In the genomic region with DNA sequence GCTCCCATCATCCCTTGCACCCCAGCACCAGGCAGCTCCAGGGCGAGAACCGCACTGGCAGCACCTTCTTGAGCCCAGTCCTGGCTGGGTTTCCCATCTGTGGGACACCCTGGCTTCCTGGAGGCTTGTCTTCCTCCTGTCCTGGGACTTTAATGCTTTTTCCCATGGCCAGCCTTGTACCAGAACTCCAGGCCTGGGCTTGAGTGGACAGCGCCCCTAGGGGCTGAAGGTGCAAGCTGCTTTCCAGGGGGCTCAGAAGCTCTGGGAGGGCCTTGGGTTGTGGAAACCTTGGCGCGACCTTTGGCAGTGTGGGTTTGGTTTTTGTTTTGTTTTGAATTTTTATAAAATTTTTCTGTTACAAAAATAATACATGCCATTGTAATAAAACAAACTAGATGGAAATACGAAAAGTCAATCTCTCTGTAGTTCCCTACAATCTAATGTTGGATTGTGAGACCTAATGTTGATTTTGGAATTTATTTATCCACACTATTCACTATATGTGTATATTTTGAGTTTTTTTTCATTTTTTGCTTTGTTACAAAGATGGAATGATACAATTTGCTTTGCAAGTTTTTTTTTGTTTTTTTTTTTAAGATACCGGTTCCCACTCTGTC, we compare ENCODE assay signal across 8 cellular contexts. TPM values are rescaled to one million over a fixed set of nuclear protein-coding genes. Genes with fewer than 3 reads are reported as not detected.
DNase-seq lines count a peak whose midpoint lies in the region; ATAC-seq and TF ChIP-seq lines count a peak whose summit lies in the region.

No MANE protein-coding gene starts in this region.

- WGBS in lower leg skin, 2 donors = 42 to 47% methylated on average over 7 of the region's 7 CpGs

- intact Hi-C loops in sciatic nerve (cut with DNase I) = no loop called here
- intact Hi-C loops in lower leg skin (cut with DNase I; ENCODE audit: low total_unique reads) = no loop called here

- no peak overlapping the region for H3K4me3 ChIP-seq in lower leg skin (ENCODE audit: low read depth, poor library complexity, severe bottlenecking)

- peak; percentile 85 for ATAC-seq in sciatic nerve
- ATAC-seq in HG02763 (IDR thresholded peaks at IDR 0.05; ENCODE audit: unreplicated experiment) = no peak

- TF ChIP-seq CTCF in lower leg skin (IDR thresholded peaks at IDR 0.05) = no peak

- no peak for TF ChIP-seq POLR2A in lower leg skin (IDR thresholded peaks at IDR 0.05)

- DNase-seq in activated T-cell treated with anti-CD3 and anti-CD28 coated beads for 24 hours (ENCODE audit: low read depth) (peak; percentile 11), activated T-cell treated with anti-CD3 and anti-CD28 coated beads for 4 hours (no peak), NCI-H460 (ENCODE audit: extremely low read depth, low read depth) (peak; percentile 37), germinal center (ENCODE audit: low spot score) (peak; percentile 69), sciatic nerve (ENCODE audit: low spot score) (peak; percentile 76), lower leg skin (ENCODE audit: low spot score in 2 of 2) (no peak)
- DNase-seq in activated CD8-positive, alpha-beta memory T cell treated with anti-CD3 and anti-CD28 coated beads, Interleukin-2, amount 50 U/mL, for 48 hours = peak; percentile 77

RNA-seq across cellular contexts. Expression of a gene that starts 33.8 kb away (rescaled TPM):
- 2,020 and 2,371 TPM in 2 replicates for total RNA-seq in NCI-H460 (2014; rRNA removed; shearing (Covaris generic))
- 653 and 703 TPM in 2 replicates for polyA plus RNA-seq in NCI-H460 (2014; cell fraction: nucleus; rRNA removed)
- total RNA-seq in sciatic nerve (1,008 TPM), lower leg skin (1,000 to 10,000 TPM; 1,119 to 1,710 (median 1,561) TPM)

Comparison
In these comparisons a context has a peak if more than half of its experiments do, and no peak if none do; other contexts are left out.
1. DNase-seq: peak in activated T-cell treated with anti-CD3 and anti-CD28 coated beads for 24 hours (single experiment), NCI-H460 (single experiment), activated CD8-positive, alpha-beta memory T cell treated with anti-CD3 and anti-CD28 coated beads, Interleukin-2, amount 50 U/mL, for 48 hours (single experiment), germinal center (single experiment) and sciatic nerve (single experiment); none in activated T-cell treated with anti-CD3 and anti-CD28 coated beads for 4 hours (single experiment) and lower leg skin (0 of 2).